In genomic region chr3:40452562-40452875, GRCh38 we compare ENCODE assay signal across 1 cellular context.
TF ChIP-seq lines count a peak whose summit lies in the region.

No MANE protein-coding gene starts in this region.

TF ChIP-seq in GM23338, 12 proteins besides CTCF, POLR2A, EP300 and RAD21 (continued from another document):
- TF ChIP-seq REST (IDR thresholded peaks at IDR 0.05; ENCODE audit: unreplicated experiment), result no peak
